29 cellular contexts compared by ENCODE assay signal in genomic region chr6:139522471-139523220, GRCh38.
DNase-seq lines count a peak whose midpoint lies in the region; ATAC-seq and TF ChIP-seq lines count a peak whose summit lies in the region.
"Had no signal": no experiment of that assay in that cellular context is flagged by ENCODE, and none has a peak within 500 bp of the region (broad histone marks: within the 10 kb centered on the region; RNA-seq: fewer than 3 reads in every experiment).

No MANE protein-coding gene starts in this region.

- no peaks in the 10 kb centered on the region for H3K36me3 ChIP-seq in RWPE2 (ENCODE audit: low read depth)
- H3K36me3 ChIP-seq: BE2C, gastroesophageal sphincter, tibial artery had no signal

- DNase-seq in T-helper 1 cell (no peak), RWPE2 (ENCODE audit: low spot score) (no peak), fibroblast of the aortic adventitia (ENCODE audit: low read depth) (peak; percentile 31), ACHN (no peak), left cardiac atrium (no peak)
- DNase-seq: 8988T; activated CD4-positive, alpha-beta T cell treated with anti-CD3 and anti-CD28 coated beads, Interleukin-2, amount 50 U/mL, for 4 hours; activated CD8-positive, alpha-beta memory T cell treated with anti-CD3 and anti-CD28 coated beads, Interleukin-2, amount 50 U/mL, for 48 hours; activated effector memory CD4-positive, alpha-beta T cell treated with Interleukin-2 at 50 U/mL for 16 hours; activated naive CD8-positive, alpha-beta T cell treated with anti-CD3 and anti-CD28 coated beads for 36 hours; BE2C; cerebellar nuclear complex; DMS153; Kasumi-1; kidney; NCI-H1092 treated with DMSO at 0.1 percent for 48 hours; NCI-H1930; NCI-H526 treated with DMSO at 0.1 percent for 48 hours; T1000; tibial artery had no signal

- no peaks in the 10 kb centered on the region for H3K9me3 ChIP-seq in RWPE2 (ENCODE audit: severe bottlenecking)
- H3K9me3 ChIP-seq: BE2C, gastroesophageal sphincter, tibial artery had no signal

- no peaks in the 10 kb centered on the region for H3K4me1 Mint-ChIP-seq in T-helper 1 cell treated with Interleukin-12 subunit alpha and Interleukin-12 subunit beta and Interleukin-4 antibody, amounts not matched to agents 30 μg/mL and 1 μg/mL, for 36 hours (ENCODE audit: low read depth)

- ATAC-seq in RWPE2 (ENCODE audit: low read depth) = peak; percentile 42; the same call in 1 of the 3 replicates
- no peak for ATAC-seq in HG02623 (IDR thresholded peaks at IDR 0.05; ENCODE audit: unreplicated experiment)
- no peak for ATAC-seq in HG03520 (IDR thresholded peaks at IDR 0.05; ENCODE audit: unreplicated experiment)
- no peak for ATAC-seq in left cardiac atrium
- ATAC-seq: gastroesophageal sphincter, sciatic nerve, WTC11 had no signal

- H3K4me3 ChIP-seq in RWPE2 (ENCODE audit: severe bottlenecking) (no peak overlapping the region), fibroblast of the aortic adventitia (ENCODE audit: low read depth, low read length) (no peak overlapping the region)
- H3K4me3 ChIP-seq: gastroesophageal sphincter, lung, tibial artery had no signal

- no peak for TF ChIP-seq CTCF in RWPE2 (IDR thresholded peaks at IDR 0.05; ENCODE audit: poor library complexity, severe bottlenecking)
- no peak for TF ChIP-seq CTCF in fibroblast of the aortic adventitia (IDR thresholded peaks at IDR 0.05; ENCODE audit: insufficient read depth, low read length)

- in situ Hi-C loops in ACHN (cut with HindIII; ENCODE audit: low pct_ligation_motif_present, low pct_unique_long_range_greater_than_20kb, low sequenced_read_pairs) = no loop called here

- H3K4me3 Mint-ChIP-seq in T-helper 1 cell treated with Interleukin-12 subunit alpha and Interleukin-12 subunit beta and Interleukin-4 antibody, amounts not matched to agents 30 μg/mL and 1 μg/mL, for 36 hours = no peak overlapping the region
- H3K4me3 Mint-ChIP-seq: activated naive CD8-positive, alpha-beta T cell treated with anti-CD3 and anti-CD28 coated beads for 36 hours; stimulated activated naive CD8-positive, alpha-beta T cell treated with anti-CD3 and anti-CD28 coated beads, Interleukin-15, Interleukin-2, amounts not matched to agents 100 ng/mL and 50 ng/mL, for 24 hours; WTC11 had no signal

- H3K27me3 ChIP-seq in RWPE2 (ENCODE audit: insufficient read depth, poor library complexity, severe bottlenecking) = no peaks in the 10 kb centered on the region
- H3K27me3 ChIP-seq: BE2C, gastroesophageal sphincter, tibial artery had no signal

- peak overlapping the region; percentile 30 for H3K27ac ChIP-seq in RWPE2 (ENCODE audit: poor library complexity, severe bottlenecking)
- H3K27ac ChIP-seq: epithelial cell of prostate, gastroesophageal sphincter, tibial artery had no signal

- H3K36me3 Mint-ChIP-seq in T-helper 1 cell treated with Interleukin-12 subunit alpha and Interleukin-12 subunit beta and Interleukin-4 antibody, amounts not matched to agents 30 μg/mL and 1 μg/mL, for 36 hours (ENCODE audit: low read depth) = peaks cover 1% of the 10 kb centered on the region
- H3K36me3 Mint-ChIP-seq: WTC11 had no signal

- H3K27me3 Mint-ChIP-seq in T-helper 1 cell treated with Interleukin-12 subunit alpha and Interleukin-12 subunit beta and Interleukin-4 antibody, amounts not matched to agents 30 μg/mL and 1 μg/mL, for 36 hours (ENCODE audit: low read depth) = peaks cover 4% of the 10 kb centered on the region

- intact Hi-C loops in left cardiac atrium (cut with DNase I) = no loop called here

- peak overlapping the region; percentile 42 for H3K27ac Mint-ChIP-seq in T-helper 1 cell treated with Interleukin-12 subunit alpha and Interleukin-12 subunit beta and Interleukin-4 antibody, amounts not matched to agents 30 μg/mL and 1 μg/mL, for 36 hours
- H3K27ac Mint-ChIP-seq: activated naive CD8-positive, alpha-beta T cell treated with anti-CD3 and anti-CD28 coated beads for 36 hours; stimulated activated naive CD8-positive, alpha-beta T cell treated with anti-CD3 and anti-CD28 coated beads, Interleukin-15, Interleukin-2, amounts not matched to agents 100 ng/mL and 50 ng/mL, for 24 hours; WTC11 had no signal

- H3K9me3 Mint-ChIP-seq in T-helper 1 cell treated with Interleukin-12 subunit alpha and Interleukin-12 subunit beta and Interleukin-4 antibody, amounts not matched to agents 30 μg/mL and 1 μg/mL, for 36 hours = peaks cover 13% of the 10 kb centered on the region

- H3K4me1 ChIP-seq in RWPE2 (ENCODE audit: insufficient read depth, poor library complexity, severe bottlenecking) = peaks cover 23% of the 10 kb centered on the region
- H3K4me1 ChIP-seq: BE2C had no signal
